9 cellular contexts compared by ENCODE assay signal in genomic region chr10:35470967-35471366, GRCh38.
"Had no signal": no experiment of that assay in that cellular context is flagged by ENCODE, and none has a peak within 500 bp of the region (broad histone marks: within the 10 kb centered on the region; RNA-seq: fewer than 3 reads in every experiment).

No MANE protein-coding gene starts in this region.

- H3K9me3 ChIP-seq: transverse colon had no signal

- H3K27ac Mint-ChIP-seq: activated B cell treated with CpG ODN at 0.5 μM for 24 hours; activated CD4-positive, alpha-beta T cell treated with anti-CD3 and anti-CD28 coated beads, Interleukin-2, amount 10 ng/mL, durations not matched to agents 7 days and 5 days had no signal

- H3K27me3 ChIP-seq: transverse colon had no signal

- H3K9me3 Mint-ChIP-seq: activated B cell treated with CpG ODN at 0.5 μM for 24 hours, naive B cell had no signal

- H3K36me3 ChIP-seq: transverse colon had no signal

- H3K4me3 ChIP-seq: transverse colon had no signal

- H3K4me3 Mint-ChIP-seq: activated B cell treated with CpG ODN at 0.5 μM for 24 hours; activated CD4-positive, alpha-beta T cell treated with anti-CD3 and anti-CD28 coated beads, Interleukin-2, amount 10 ng/mL, durations not matched to agents 7 days and 5 days; naive B cell had no signal

- ATAC-seq: activated naive CD4-positive, alpha-beta T cell treated with anti-CD3 and anti-CD28 coated beads, Interleukin-2, amount 50 U/mL, for 72 hours had no signal

- H3K27ac ChIP-seq: transverse colon had no signal

- DNase-seq: activated B cell treated with CpG ODN at 0.5 μM for 24 hours; activated CD4-positive, alpha-beta T cell treated with anti-CD3 and anti-CD28 coated beads, Interleukin-2, amount 10 ng/mL, durations not matched to agents 7 days and 5 days; activated CD8-positive, alpha-beta memory T cell treated with anti-CD3 and anti-CD28 coated beads for 24 hours; activated effector memory CD4-positive, alpha-beta T cell treated with Interleukin-2 at 50 U/mL for 16 hours; effector CD8-positive, alpha-beta T cell; naive B cell; stimulated activated CD4-positive, alpha-beta T cell treated with anti-CD3 and anti-CD28 coated beads, Interleukin-15, amount 100 ng/mL, for 24 hours; transverse colon had no signal

- H3K27me3 Mint-ChIP-seq: activated B cell treated with CpG ODN at 0.5 μM for 24 hours; activated CD4-positive, alpha-beta T cell treated with anti-CD3 and anti-CD28 coated beads, Interleukin-2, amount 10 ng/mL, durations not matched to agents 7 days and 5 days; naive B cell had no signal
